ENCODE assay signal across 18 cellular contexts in genomic region chr21:26425576-26425975, GRCh38.
DNase-seq lines count a peak whose midpoint lies in the region; ATAC-seq and TF ChIP-seq lines count a peak whose summit lies in the region.
"Had no signal": no experiment of that assay in that cellular context is flagged by ENCODE, and none has a peak within 500 bp of the region (broad histone marks: within the 10 kb centered on the region; RNA-seq: fewer than 3 reads in every experiment).

No MANE protein-coding gene starts in this region.

- H3K18ac ChIP-seq in IMR-90 (ENCODE audit: low read depth, low read length), result no peak overlapping the region

- H2AFZ ChIP-seq in IMR-90 (replicated peaks; ENCODE audit: low read length, poor library complexity) (peak overlapping the region; percentile 52), SK-N-SH (ENCODE audit: low read depth) (no peak overlapping the region)

- no peak for TF ChIP-seq CTCF in IMR-90 (conservative IDR thresholded peaks at IDR 0.05; ENCODE audit: low read depth, low read length)
- no peak for TF ChIP-seq CTCF in SK-N-SH (IDR thresholded peaks at IDR 0.05)

- POLR2A ChIA-PET in activated CD4-positive, alpha-beta memory T cell treated with anti-CD3 and anti-CD28 coated beads for 36 hours (lab: Charles Lee), result no interaction called here
- POLR2A ChIA-PET in activated CD4-positive, alpha-beta memory T cell treated with anti-CD3 and anti-CD28 coated beads, Interleukin-2, amount 10 ng/mL, durations not matched to agents 7 days and 5 days (lab: Charles Lee), result no interaction called here
- POLR2A ChIA-PET in IMR-90 (lab: Charles Lee; ENCODE audit: unreplicated experiment) (no interaction called here), SK-N-SH (lab: Yijun Ruan, JAX) (no interaction called here)

- H3K9me2 ChIP-seq in SK-N-SH, result no peaks in the 10 kb centered on the region

- H3K27me3 ChIP-seq in IMR-90 (ENCODE audit: control insufficient read depth, insufficient read depth, low read length), result no peaks in the 10 kb centered on the region
- no peaks in the 10 kb centered on the region for H3K27me3 ChIP-seq in SK-N-SH (ENCODE audit: insufficient read depth)
- H3K27me3 ChIP-seq: BLaER1 treated with 17β-estradiol and CSF1 and Interleukin-3, amounts not matched to agents 10 nM and 100 nM; SJSA1 had no signal

- no peak overlapping the region for H3K4me3 ChIP-seq in IMR-90 (ENCODE audit: insufficient read depth, low read depth, low read length)
- H3K4me3 ChIP-seq in SK-N-SH (ENCODE audit: low read depth in 2 of 2, low read length in 1 of 2), result no peak overlapping the region
- H3K4me3 ChIP-seq: BLaER1 treated with 17β-estradiol and CSF1 and Interleukin-3, amounts not matched to agents 10 nM and 100 nM; SJSA1 had no signal

- no peak overlapping the region for H2BK5ac ChIP-seq in IMR-90 (ENCODE audit: low read depth, low read length, poor library complexity, severe bottlenecking)

- dilution Hi-C loops in IMR-90 (cut with HindIII; ENCODE audit: low sequenced_read_pairs, unreplicated experiment), result no loop called here

- H2AK5ac ChIP-seq in IMR-90 (ENCODE audit: low read depth, low read length), result no peak overlapping the region

- no peaks in the 10 kb centered on the region for H4K20me1 ChIP-seq in IMR-90 (ENCODE audit: insufficient read depth, low read length)
- no peaks in the 10 kb centered on the region for H4K20me1 ChIP-seq in SK-N-SH (ENCODE audit: insufficient read depth)
- H4K20me1 ChIP-seq: BLaER1 treated with 17β-estradiol and CSF1 and Interleukin-3, amounts not matched to agents 10 nM and 100 nM had no signal

- no peaks in the 10 kb centered on the region for H3K9me3 Mint-ChIP-seq in activated CD4-positive, alpha-beta memory T cell treated with anti-CD3 and anti-CD28 coated beads for 36 hours
- no peaks in the 10 kb centered on the region for H3K9me3 Mint-ChIP-seq in activated CD4-positive, alpha-beta memory T cell treated with anti-CD3 and anti-CD28 coated beads, Interleukin-2, amount 10 ng/mL, durations not matched to agents 7 days and 5 days

- CTCF ChIA-PET in activated CD4-positive, alpha-beta memory T cell treated with anti-CD3 and anti-CD28 coated beads for 36 hours (lab: Charles Lee), result no interaction called here
- CTCF ChIA-PET in activated CD4-positive, alpha-beta memory T cell treated with anti-CD3 and anti-CD28 coated beads, Interleukin-2, amount 10 ng/mL, durations not matched to agents 7 days and 5 days (lab: Charles Lee), result no interaction called here
- CTCF ChIA-PET in IMR-90 (lab: Yijun Ruan, JAX), result interaction anchor here (1.4 kb wide), 1 partner anchor 12 kb away, joined by 3 read pairs; no protein-coding TSS in a partner anchor
- CTCF ChIA-PET in SK-N-SH (lab: Yijun Ruan, JAX), result no interaction called here

- no peak overlapping the region for H3K27ac Mint-ChIP-seq in activated CD4-positive, alpha-beta memory T cell treated with anti-CD3 and anti-CD28 coated beads for 36 hours
- H3K27ac Mint-ChIP-seq in activated CD4-positive, alpha-beta memory T cell treated with anti-CD3 and anti-CD28 coated beads, Interleukin-2, amount 10 ng/mL, durations not matched to agents 7 days and 5 days, result no peak overlapping the region

- H3K4ac ChIP-seq in IMR-90 (ENCODE audit: low read depth, low read length), result no peak overlapping the region

- WGBS in IMR-90 (ENCODE audit: extremely low coverage in 2 of 2, insufficient read length in 1 of 2), 2 experiments, result no CpG with 5 or more reads among the region's 3 CpGs
- 54% methylated on average over 3 of the region's 3 CpGs for WGBS in SK-N-SH (ENCODE audit: low lambda C conversion rate)

- H3K9ac ChIP-seq in IMR-90 (ENCODE audit: low read depth, low read length) (no peak overlapping the region), SK-N-SH (no peak overlapping the region)
- H3K9ac ChIP-seq: BLaER1 treated with 17β-estradiol and CSF1 and Interleukin-3, amounts not matched to agents 10 nM and 100 nM had no signal

- no peak overlapping the region for H2AK9ac ChIP-seq in IMR-90 (replicated peaks; ENCODE audit: low read depth, low read length, poor library complexity)

- no peak overlapping the region for H2BK15ac ChIP-seq in IMR-90 (ENCODE audit: low read depth, low read length)

- H3K14ac ChIP-seq in IMR-90 (replicated peaks; ENCODE audit: low read depth, low read length), result no peak overlapping the region

- H3K4me1 ChIP-seq in IMR-90 (ENCODE audit: control insufficient read depth, insufficient read depth, low read length), result no peaks in the 10 kb centered on the region
- no peaks in the 10 kb centered on the region for H3K4me1 ChIP-seq in SK-N-SH (ENCODE audit: control insufficient read depth in 1 of 2, insufficient read depth in 2 of 2, low read depth in 1 of 2, low read length in 1 of 2)
- H3K4me1 ChIP-seq: BLaER1 treated with 17β-estradiol and CSF1 and Interleukin-3, amounts not matched to agents 10 nM and 100 nM; SJSA1 had no signal

- TF ChIP-seq RAD21 in IMR-90 (IDR thresholded peaks at IDR 0.05; ENCODE audit: low read length), result no peak
- TF ChIP-seq RAD21 in SK-N-SH (IDR thresholded peaks at IDR 0.05; ENCODE audit: low read length), result no peak

- no peak overlapping the region for H3K4me3 Mint-ChIP-seq in activated CD4-positive, alpha-beta memory T cell treated with anti-CD3 and anti-CD28 coated beads for 36 hours
- H3K4me3 Mint-ChIP-seq in activated CD4-positive, alpha-beta memory T cell treated with anti-CD3 and anti-CD28 coated beads, Interleukin-2, amount 10 ng/mL, durations not matched to agents 7 days and 5 days, result no peak overlapping the region

- no peak for TF ChIP-seq EP300 in SK-N-SH (IDR thresholded peaks at IDR 0.05; ENCODE audit: borderline replicate concordance in 1 of 2, low read depth in 1 of 2, low read length in 1 of 2)

- H3K23ac ChIP-seq in IMR-90 (ENCODE audit: low read depth, low read length), result no peak overlapping the region

- H3F3A ChIP-seq in SK-N-SH (replicated peaks; ENCODE audit: insufficient read depth), result no peaks in the 10 kb centered on the region

- TF ChIP-seq POLR2A in IMR-90 (IDR thresholded peaks at IDR 0.05; ENCODE audit: low read depth, low read length), result no peak

- H3K9me1 ChIP-seq in IMR-90 (ENCODE audit: insufficient read depth, low read length), result no peaks in the 10 kb centered on the region

- no peaks in the 10 kb centered on the region for H3K79me2 ChIP-seq in SK-N-SH (ENCODE audit: insufficient read depth)

- no peaks in the 10 kb centered on the region for H3K36me3 ChIP-seq in IMR-90 (ENCODE audit: control insufficient read depth, insufficient read depth, low read length)
- H3K36me3 ChIP-seq in SK-N-SH (replicated peaks in 1 of 2; ENCODE audit: control insufficient read depth in 1 of 2, insufficient read depth in 2 of 2, low read length in 1 of 2), result no peaks in the 10 kb centered on the region
- H3K36me3 ChIP-seq: BLaER1 treated with 17β-estradiol and CSF1 and Interleukin-3, amounts not matched to agents 10 nM and 100 nM; SJSA1 had no signal

- no peaks in the 10 kb centered on the region for H3K27me3 Mint-ChIP-seq in activated CD4-positive, alpha-beta memory T cell treated with anti-CD3 and anti-CD28 coated beads for 36 hours
- H3K27me3 Mint-ChIP-seq in activated CD4-positive, alpha-beta memory T cell treated with anti-CD3 and anti-CD28 coated beads, Interleukin-2, amount 10 ng/mL, durations not matched to agents 7 days and 5 days, result no peaks in the 10 kb centered on the region

- H3K36me3 Mint-ChIP-seq in activated CD4-positive, alpha-beta memory T cell treated with anti-CD3 and anti-CD28 coated beads for 36 hours, result no peaks in the 10 kb centered on the region
- H3K36me3 Mint-ChIP-seq in activated CD4-positive, alpha-beta memory T cell treated with anti-CD3 and anti-CD28 coated beads, Interleukin-2, amount 10 ng/mL, durations not matched to agents 7 days and 5 days (ENCODE audit: low read depth), result no peaks in the 10 kb centered on the region

- H3K27ac ChIP-seq in IMR-90 (ENCODE audit: insufficient read depth, low read length), result no peak overlapping the region
- H3K27ac ChIP-seq in SK-N-SH (ENCODE audit: low read depth in 2 of 2, low read length in 1 of 2), result no peak overlapping the region
- H3K27ac ChIP-seq: BLaER1 treated with 17β-estradiol and CSF1 and Interleukin-3, amounts not matched to agents 10 nM and 100 nM; RWPE1; SJSA1 had no signal

- no peaks in the 10 kb centered on the region for H3K4me1 Mint-ChIP-seq in activated CD4-positive, alpha-beta memory T cell treated with anti-CD3 and anti-CD28 coated beads for 36 hours (ENCODE audit: low read depth)
- H3K4me1 Mint-ChIP-seq in activated CD4-positive, alpha-beta memory T cell treated with anti-CD3 and anti-CD28 coated beads, Interleukin-2, amount 10 ng/mL, durations not matched to agents 7 days and 5 days, result no peaks in the 10 kb centered on the region

- no peak overlapping the region for H4K5ac ChIP-seq in IMR-90 (ENCODE audit: low read depth, low read length)

- H3K56ac ChIP-seq in IMR-90 (ENCODE audit: extremely low read depth, insufficient read depth, low read length), result no peak overlapping the region

- no TSS peak for BruUV-seq in IMR-90 (replicated peaks; lab: Mats Ljungman, UMichigan)

- no peaks in the 10 kb centered on the region for H3K79me1 ChIP-seq in IMR-90 (ENCODE audit: low read depth in 1 of 2, low read length in 2 of 2)

- ATAC-seq in GM18870 (IDR thresholded peaks at IDR 0.05; ENCODE audit: unreplicated experiment) (peak; percentile 49), IMR-90 (ENCODE audit: low read depth) (no peak)

- peak; percentile 9 for DNase-seq in activated CD4-positive, alpha-beta memory T cell treated with anti-CD3 and anti-CD28 coated beads for 36 hours
- no peak for DNase-seq in activated CD4-positive, alpha-beta memory T cell treated with anti-CD3 and anti-CD28 coated beads, Interleukin-2, amount 10 ng/mL, durations not matched to agents 7 days and 5 days
- DNase-seq in IMR-90 (no peak), kidney tubule cell (ENCODE audit: low spot score) (peak; percentile 86), NCI-H82 (lab: John Stamatoyannopoulos, UW) (no peak), SK-N-SH (no peak), iPS-NIHi11 (ENCODE audit: low spot score) (no peak)
- DNase-seq: DMS153, EL, GOT3, Kasumi-1, NCI-H1436, NCI-H2081, NCI-H510A treated with DMSO at 0.1 percent for 48 hours had no signal

- no peaks in the 10 kb centered on the region for H3K9me3 ChIP-seq in IMR-90 (ENCODE audit: control insufficient read depth, insufficient read depth, low read length)
- H3K9me3 ChIP-seq in SK-N-SH, result no peaks in the 10 kb centered on the region
- H3K9me3 ChIP-seq: BLaER1 treated with 17β-estradiol and CSF1 and Interleukin-3, amounts not matched to agents 10 nM and 100 nM; SJSA1 had no signal

- intact Hi-C loops in activated CD4-positive, alpha-beta memory T cell treated with anti-CD3 and anti-CD28 coated beads for 36 hours (cut with micrococcal nuclease), result no loop called here
- intact Hi-C loops in IMR-90 (cut with micrococcal nuclease), result no loop called here

- in situ Hi-C loops in IMR-90 (cut with MboI; ENCODE audit: low sequenced_read_pairs), result no loop called here

- H4K8ac ChIP-seq in IMR-90 (ENCODE audit: low read depth in 2 of 2, low read length in 2 of 2), result no peak overlapping the region

- no peak overlapping the region for H2BK120ac ChIP-seq in IMR-90 (ENCODE audit: low read depth, low read length)

- no peak overlapping the region for H2BK20ac ChIP-seq in IMR-90 (ENCODE audit: low read depth, low read length)

- H3K4me2 ChIP-seq in IMR-90 (ENCODE audit: low read depth, low read length), result no peak overlapping the region
- H3K4me2 ChIP-seq in SK-N-SH, result no peak overlapping the region
- H3K4me2 ChIP-seq: BLaER1 treated with 17β-estradiol and CSF1 and Interleukin-3, amounts not matched to agents 10 nM and 100 nM had no signal

- H4K91ac ChIP-seq in IMR-90 (ENCODE audit: insufficient read depth, low read depth, low read length), result no peak overlapping the region

Comparison
In these comparisons a context has a peak if more than half of its experiments do, and no peak if none do; other contexts are left out.
1. DNase-seq: peak in activated CD4-positive, alpha-beta memory T cell treated with anti-CD3 and anti-CD28 coated beads for 36 hours (single experiment) and kidney tubule cell (single experiment); none in activated CD4-positive, alpha-beta memory T cell treated with anti-CD3 and anti-CD28 coated beads, Interleukin-2, amount 10 ng/mL, durations not matched to agents 7 days and 5 days (single experiment), IMR-90 (single experiment), NCI-H82 (single experiment), SK-N-SH (single experiment) and iPS-NIHi11 (single experiment).